In genomic region chr11:54561439-54561838, GRCh38 we compare ENCODE assay signal across 2 cellular contexts. TPM values are rescaled to one million over a fixed set of nuclear protein-coding genes. Genes with fewer than 3 reads are reported as not detected.
"Had no signal": no experiment of that assay in that cellular context is flagged by ENCODE, and none has a peak within 500 bp of the region (broad histone marks: within the 10 kb centered on the region; RNA-seq: fewer than 3 reads in every experiment).

No MANE protein-coding gene starts in this region.

RNA-seq across cellular contexts. Expression of gene OR4C46, which starts 42.4 kb away (rescaled TPM):
- total RNA-seq: G401, GM12878 had no signal
- polyA plus RNA-seq: GM12878 had no signal
